8 cellular contexts compared by ENCODE assay signal in the genomic region with DNA sequence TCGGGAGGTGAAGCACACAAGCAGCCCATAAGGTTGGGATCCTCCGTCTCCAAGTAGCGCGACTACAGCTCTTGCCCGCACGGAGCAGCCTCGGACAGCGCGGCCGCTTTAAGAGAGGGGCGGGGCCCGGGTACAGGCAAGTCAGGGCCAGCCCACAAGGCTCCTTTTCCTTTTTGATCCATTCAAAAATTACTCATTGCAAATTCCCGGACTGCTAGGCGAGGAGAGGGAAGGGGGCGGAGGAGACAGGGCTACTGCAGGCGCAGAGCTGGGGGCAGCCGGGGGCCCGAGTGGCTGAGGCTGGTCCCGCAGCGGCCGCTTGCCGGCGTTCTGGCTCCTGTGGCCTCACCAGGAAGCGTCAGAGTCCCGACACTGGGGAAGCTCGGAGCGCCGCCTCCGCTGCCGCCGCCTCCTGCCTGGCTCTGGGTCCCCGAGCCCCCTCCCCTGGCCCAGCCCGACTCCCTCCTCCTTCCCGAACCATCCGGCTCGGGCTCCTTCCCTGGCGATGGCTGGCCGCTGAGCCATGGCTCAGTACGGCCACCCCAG. TPM values are rescaled to one million over a fixed set of nuclear protein-coding genes. Genes with fewer than 3 reads are reported as not detected.
DNase-seq lines count a peak whose midpoint lies in the region; ATAC-seq and TF ChIP-seq lines count a peak whose summit lies in the region.

A gene with protein sequence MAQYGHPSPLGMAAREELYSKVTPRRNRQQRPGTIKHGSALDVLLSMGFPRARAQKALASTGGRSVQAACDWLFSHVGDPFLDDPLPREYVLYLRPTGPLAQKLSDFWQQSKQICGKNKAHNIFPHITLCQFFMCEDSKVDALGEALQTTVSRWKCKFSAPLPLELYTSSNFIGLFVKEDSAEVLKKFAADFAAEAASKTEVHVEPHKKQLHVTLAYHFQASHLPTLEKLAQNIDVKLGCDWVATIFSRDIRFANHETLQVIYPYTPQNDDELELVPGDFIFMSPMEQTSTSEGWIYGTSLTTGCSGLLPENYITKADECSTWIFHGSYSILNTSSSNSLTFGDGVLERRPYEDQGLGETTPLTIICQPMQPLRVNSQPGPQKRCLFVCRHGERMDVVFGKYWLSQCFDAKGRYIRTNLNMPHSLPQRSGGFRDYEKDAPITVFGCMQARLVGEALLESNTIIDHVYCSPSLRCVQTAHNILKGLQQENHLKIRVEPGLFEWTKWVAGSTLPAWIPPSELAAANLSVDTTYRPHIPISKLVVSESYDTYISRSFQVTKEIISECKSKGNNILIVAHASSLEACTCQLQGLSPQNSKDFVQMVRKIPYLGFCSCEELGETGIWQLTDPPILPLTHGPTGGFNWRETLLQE (plus strand): TSS at position 196 of the 546 bp plus-strand sequence. CDS start 328 bp downstream, at position 524.

- H3K4me1 Mint-ChIP-seq in nephron, result peaks cover 20% of the 10 kb centered on the region
- H3K4me1 Mint-ChIP-seq in stimulated activated naive CD8-positive, alpha-beta T cell treated with anti-CD3 and anti-CD28 coated beads, Interleukin-15, amount 100 ng/mL, for 72 hours, result peaks cover 51% of the 10 kb centered on the region

- H3K27ac ChIP-seq in SJSA1, result peak within 1 kb of the TSS; percentile 38; the same call in 1 of the 2 replicates

- no peaks in the 10 kb centered on the region for H3K27me3 ChIP-seq in SJSA1 (replicated peaks)

- no peaks in the 10 kb centered on the region; the same call in 1 of the 2 replicates for H3K36me3 ChIP-seq in SJSA1

- H3K4me1 ChIP-seq in SJSA1 (replicated peaks), result peaks cover 9% of the 10 kb centered on the region

- no peaks in the 10 kb centered on the region for H3K9me3 ChIP-seq in SJSA1 (replicated peaks)

- peak; percentile 82 for ATAC-seq in stimulated activated naive CD8-positive, alpha-beta T cell treated with anti-CD3 and anti-CD28 coated beads, Interleukin-15, amount 100 ng/mL, for 72 hours

- peaks cover 67% of the 10 kb centered on the region for H3K27me3 Mint-ChIP-seq in nephron (ENCODE audit: low read depth)
- H3K27me3 Mint-ChIP-seq in stimulated activated naive CD8-positive, alpha-beta T cell treated with anti-CD3 and anti-CD28 coated beads, Interleukin-15, amount 100 ng/mL, for 72 hours, result peaks cover 27% of the 10 kb centered on the region

- peak; percentile 48 for DNase-seq in COLO668 (lab: John Stamatoyannopoulos, UW; ENCODE audit: unreplicated experiment)
- DNase-seq in GM20000 (ENCODE audit: low spot score), result peak; percentile 77
- peak; percentile 74 for DNase-seq in HPDE6-E6E7 (ENCODE audit: extremely low spot score)
- peak; percentile 70 to 73 for DNase-seq in SJSA1 (ENCODE audit: low read depth in 1 of 2, low spot score in 2 of 2)
- DNase-seq in activated naive CD4-positive, alpha-beta T cell (lab: John Stamatoyannopoulos, UW), result peak; percentile 21 to 55 (median 30)
- DNase-seq in foreskin fibroblast, result peak; percentile 86 to 94
- peak; percentile 68 for DNase-seq in stimulated activated naive CD8-positive, alpha-beta T cell treated with anti-CD3 and anti-CD28 coated beads, Interleukin-15, amount 100 ng/mL, for 72 hours

- peak within 1 kb of the TSS; percentile 53 to 69 (median 61) for H3K27ac Mint-ChIP-seq in nephron
- H3K27ac Mint-ChIP-seq in stimulated activated naive CD8-positive, alpha-beta T cell treated with anti-CD3 and anti-CD28 coated beads, Interleukin-15, amount 100 ng/mL, for 72 hours, result peak within 1 kb of the TSS; percentile 91 to 93

- TF ChIP-seq CTCF in GM20000 (IDR thresholded peaks at IDR 0.05; ENCODE audit: extremely low read depth, missing control alignments), result no peak
- peak; percentile 12 for TF ChIP-seq CTCF in foreskin fibroblast (IDR thresholded peaks at IDR 0.05; ENCODE audit: low read depth, low read length)
- TF ChIP-seq CTCF in nephron (IDR thresholded peaks at IDR 0.05; ENCODE audit: unreplicated experiment in 3 of 3), result no peak

- peak within 1 kb of the TSS; percentile 89 to 95 (median 92) for H3K4me3 Mint-ChIP-seq in nephron
- H3K4me3 Mint-ChIP-seq in stimulated activated naive CD8-positive, alpha-beta T cell treated with anti-CD3 and anti-CD28 coated beads, Interleukin-15, amount 100 ng/mL, for 72 hours, result peak within 1 kb of the TSS; percentile 91 to 92

- peak within 1 kb of the TSS; percentile 69 for H3K4me3 ChIP-seq in SJSA1
- peak within 1 kb of the TSS; percentile 67 to 70 for H3K4me3 ChIP-seq in foreskin fibroblast (ENCODE audit: low read depth in 1 of 2, low read length in 2 of 2)

- H3K9me3 Mint-ChIP-seq in nephron, result peaks cover 3% of the 10 kb centered on the region
- H3K9me3 Mint-ChIP-seq in stimulated activated naive CD8-positive, alpha-beta T cell treated with anti-CD3 and anti-CD28 coated beads, Interleukin-15, amount 100 ng/mL, for 72 hours, result no peaks in the 10 kb centered on the region

- H3K36me3 Mint-ChIP-seq in nephron (ENCODE audit: low read depth), result no peaks in the 10 kb centered on the region

RNA-seq across cellular contexts. Expression of the gene that starts here (rescaled TPM):
- 1.2 and 4.0 TPM in 2 replicates for total RNA-seq in SJSA1 (2014; rRNA removed; shearing (Covaris generic))

Comparison
In these comparisons a context has a peak if more than half of its experiments do, and no peak if none do; other contexts are left out.
1. Peak in every context shown above with its lines: DNase-seq, ATAC-seq, H3K4me3 ChIP-seq and H3K27ac ChIP-seq.
2. DNase-seq: peak in every context shown above with its lines; median percentile 90 in foreskin fibroblast; 77 in GM20000; 74 in HPDE6-E6E7; 72 in SJSA1; 68 in stimulated activated naive CD8-positive, alpha-beta T cell treated with anti-CD3 and anti-CD28 coated beads, Interleukin-15, amount 100 ng/mL, for 72 hours; 48 in COLO668; 30 in activated naive CD4-positive, alpha-beta T cell.